Comparison of ENCODE assay signal across 20 cellular contexts in genomic region chrX:13055486-13055885, GRCh38. TPM values are rescaled to one million over a fixed set of nuclear protein-coding genes. Genes with fewer than 3 reads are reported as not detected.
A peak's percentile ranks its signal among the peaks of the same experiment; 100 is the strongest.
DNase-seq lines count a peak whose midpoint lies in the region; ATAC-seq lines count a peak whose summit lies in the region.
"Had no signal": no experiment of that assay in that cellular context is flagged by ENCODE, and none has a peak within 500 bp of the region (broad histone marks: within the 10 kb centered on the region; RNA-seq: fewer than 3 reads in every experiment).

No MANE protein-coding gene starts in this region.

- peaks cover 64% of the 10 kb centered on the region for H3K4me1 ChIP-seq in CD4-positive, alpha-beta memory T cell (ENCODE audit: insufficient read depth, low read length)
- H3K4me1 ChIP-seq: BE2C, tibial artery had no signal

- H3K4me3 Mint-ChIP-seq in CD4-positive, alpha-beta memory T cell, result peak overlapping the region in 1 of 8 donors; percentile 10
- H3K4me3 Mint-ChIP-seq in activated T-helper 17 cell treated with anti-CD3 and anti-CD28 coated beads, Interleukin-2, amount 50 U/mL, for 72 hours, result peak overlapping the region; percentile 3
- H3K4me3 Mint-ChIP-seq: effector memory CD8-positive, alpha-beta T cell; nephron had no signal

- DNase-seq in CD4-positive, alpha-beta memory T cell, result no peak
- no peak for DNase-seq in middle frontal gyrus (ENCODE audit: extremely low spot score, low spot score)
- DNase-seq in NCI-H1436 (lab: John Stamatoyannopoulos, UW), result no peak
- DNase-seq in SW 1271 (lab: John Stamatoyannopoulos, UW), result no peak
- no peak for DNase-seq in Right ventricle myocardium inferior (ENCODE audit: missing footprints)
- DNase-seq: activated CD8-positive, alpha-beta memory T cell treated with anti-CD3 and anti-CD28 coated beads for 24 hours; activated gamma-delta T cell treated with Interleukin-2 at 50 U/mL for 16 hours; BE2C; DND-41; effector memory CD8-positive, alpha-beta T cell; H7; left lung; MV-4-11; NCI-H2171; tibial artery had no signal

- H3K4me1 Mint-ChIP-seq in CD4-positive, alpha-beta memory T cell, result peaks cover 41 to 81% (median 60%) of the 10 kb centered on the region in 4 donors
- H3K4me1 Mint-ChIP-seq in activated T-helper 17 cell treated with anti-CD3 and anti-CD28 coated beads, Interleukin-2, amount 50 U/mL, for 72 hours, result peaks cover 24% of the 10 kb centered on the region

- CTCF ChIA-PET in CD4-positive, alpha-beta memory T cell (lab: Charles Lee; ENCODE audit: partially characterized antibody), result no interaction called here

- intact Hi-C loops in CD4-positive, alpha-beta memory T cell (cut with micrococcal nuclease), result no loop called here
- intact Hi-C loops in Right ventricle myocardium inferior (cut with DNase I), result no loop called here

- no peak overlapping the region for H3K27ac ChIP-seq in CD4-positive, alpha-beta memory T cell (ENCODE audit: low read depth, low read length)
- H3K27ac ChIP-seq: left lung, SJSA1, tibial artery had no signal

- ATAC-seq in GM18520 (IDR thresholded peaks at IDR 0.05; ENCODE audit: unreplicated experiment) (peak; percentile 47), HG02852 (IDR thresholded peaks at IDR 0.05; ENCODE audit: unreplicated experiment) (peak; percentile 52), Right ventricle myocardium inferior (no peak)
- ATAC-seq in activated T-helper 17 cell treated with anti-CD3 and anti-CD28 coated beads, Interleukin-2, amount 50 U/mL, for 72 hours (replicated peaks), result peak; percentile 43
- ATAC-seq: effector memory CD8-positive, alpha-beta T cell; left lung had no signal

- no peaks in the 10 kb centered on the region for H3K27me3 ChIP-seq in CD4-positive, alpha-beta memory T cell (ENCODE audit: insufficient read depth, low read length)
- H3K27me3 ChIP-seq: BE2C, left lung, SJSA1, tibial artery had no signal

- H3K36me3 Mint-ChIP-seq in CD4-positive, alpha-beta memory T cell, result peaks cover 0 to 7% of the 10 kb centered on the region in 2 donors
- H3K36me3 Mint-ChIP-seq in activated T-helper 17 cell treated with anti-CD3 and anti-CD28 coated beads, Interleukin-2, amount 50 U/mL, for 72 hours (ENCODE audit: low read depth), result no peaks in the 10 kb centered on the region

- H3K4me3 ChIP-seq in CD4-positive, alpha-beta memory T cell (ENCODE audit: low read length in 2 of 2), result no peak overlapping the region
- H3K4me3 ChIP-seq: left lung, SJSA1, tibial artery had no signal

- no peaks in the 10 kb centered on the region for H3K27me3 Mint-ChIP-seq in CD4-positive, alpha-beta memory T cell
- no peaks in the 10 kb centered on the region for H3K27me3 Mint-ChIP-seq in activated T-helper 17 cell treated with anti-CD3 and anti-CD28 coated beads, Interleukin-2, amount 50 U/mL, for 72 hours
- H3K27me3 Mint-ChIP-seq: effector memory CD8-positive, alpha-beta T cell had no signal

- no peaks in the 10 kb centered on the region for H3K9me3 ChIP-seq in CD4-positive, alpha-beta memory T cell (ENCODE audit: control insufficient read depth in 1 of 2, low read length in 2 of 2)
- H3K9me3 ChIP-seq: BE2C, left lung, SJSA1, tibial artery had no signal

- peak overlapping the region in 4 of 7 donors; percentile 10 to 39 (median 18) for H3K27ac Mint-ChIP-seq in CD4-positive, alpha-beta memory T cell
- H3K27ac Mint-ChIP-seq in activated T-helper 17 cell treated with anti-CD3 and anti-CD28 coated beads, Interleukin-2, amount 50 U/mL, for 72 hours, result no peak overlapping the region
- H3K27ac Mint-ChIP-seq: nephron had no signal

- POLR2A ChIA-PET in CD4-positive, alpha-beta memory T cell (lab: Charles Lee; ENCODE audit: partially characterized antibody), result no interaction called here

- peaks cover 0 to 4% (median 1%) of the 10 kb centered on the region in 8 donors for H3K9me3 Mint-ChIP-seq in CD4-positive, alpha-beta memory T cell
- H3K9me3 Mint-ChIP-seq in activated T-helper 17 cell treated with anti-CD3 and anti-CD28 coated beads, Interleukin-2, amount 50 U/mL, for 72 hours, result peaks cover under 1% of the 10 kb centered on the region
- H3K9me3 Mint-ChIP-seq: effector memory CD8-positive, alpha-beta T cell had no signal

- no peaks in the 10 kb centered on the region for H3K36me3 ChIP-seq in CD4-positive, alpha-beta memory T cell (ENCODE audit: insufficient read depth, low read length)
- H3K36me3 ChIP-seq: BE2C, left lung, SJSA1, tibial artery had no signal

RNA-seq across cellular contexts. Expression of gene FAM9C, which starts 11.1 kb away (rescaled TPM):
- total RNA-seq in CD4-positive, alpha-beta memory T cell, result not detected
- polyA plus RNA-seq in CD4-positive, alpha-beta memory T cell, result under 1 TPM in 1 of 2 donors, not detected in 1; 0.34 TPM
- total RNA-seq in activated T-helper 17 cell treated with anti-CD3 and anti-CD28 coated beads, Interleukin-2, amount 50 U/mL, for 72 hours, result under 1 TPM in 1 of 2 donors, not detected in 1; 0.21 TPM
- total RNA-seq in Right ventricle myocardium inferior, result 0.38 TPM
- total RNA-seq: left lung, SJSA1 had no signal
